Comparison of ENCODE assay signal across 16 cellular contexts in genomic region chr5:112794410-112794809, GRCh38. TPM values are rescaled to one million over a fixed set of nuclear protein-coding genes. Genes with fewer than 3 reads are reported as not detected.
DNase-seq lines count a peak whose midpoint lies in the region; ATAC-seq, FAIRE-seq and TF ChIP-seq lines count a peak whose summit lies in the region.
"Had no signal": no experiment of that assay in that cellular context is flagged by ENCODE, and none has a peak within 500 bp of the region (broad histone marks: within the 10 kb centered on the region; RNA-seq: fewer than 3 reads in every experiment).

No MANE protein-coding gene starts in this region.

- no TSS peak for BruUV-seq in K562 (replicated peaks; lab: Mats Ljungman, UMichigan)

- peaks cover 41% of the 10 kb centered on the region for H3K36me3 Mint-ChIP-seq in GM23338 (ENCODE audit: low read depth)
- peaks cover 55% of the 10 kb centered on the region for H3K36me3 Mint-ChIP-seq in nephron progenitor cell (ENCODE audit: low read depth)
- peaks cover 20 to 64% (median 24%) of the 10 kb centered on the region in 3 donors for H3K36me3 Mint-ChIP-seq in CD8-positive, alpha-beta memory T cell

- POLR2A ChIA-PET in K562 (lab: Yijun Ruan, JAX) = interaction anchor here (0.6 to 0.8 kb wide), 2 partner anchors 61 to 269 kb away, joined by 3 read pairs; no protein-coding TSS in a partner anchor
- POLR2A ChIA-PET in CD8-positive, alpha-beta memory T cell (lab: Charles Lee) = no interaction called here

- FAIRE-seq in K562 (lab: Jason Lieb, UNC) = no peak

- H3K9me3 ChIP-seq in K562 (replicated peaks; ENCODE audit: control insufficient read depth, insufficient read depth, low read depth, low read length) = no peaks in the 10 kb centered on the region
- H3K9me3 ChIP-seq in transverse colon = no peaks in the 10 kb centered on the region
- H3K9me3 ChIP-seq in CD8-positive, alpha-beta memory T cell (ENCODE audit: low read length) = no peaks in the 10 kb centered on the region

- H3K27ac Mint-ChIP-seq in GM23338 (peak overlapping the region; percentile 87), nephron progenitor cell (peak overlapping the region; percentile 47)
- H3K27ac Mint-ChIP-seq in CD8-positive, alpha-beta memory T cell = peak overlapping the region in 2 of 8 donors; percentile 18 to 52
- H3K27ac Mint-ChIP-seq: CD4-positive, CD25-positive, alpha-beta regulatory T cell had no signal

- ATAC-seq in GM23338 (no peak), K562 (peak; percentile 25), left cardiac atrium (peak; percentile 84 to 86), HG03135 (IDR thresholded peaks at IDR 0.05; ENCODE audit: unreplicated experiment) (no peak)
- ATAC-seq: PC-3 had no signal

- peaks cover 57% of the 10 kb centered on the region for H3K4me1 Mint-ChIP-seq in GM23338
- no peaks in the 10 kb centered on the region for H3K4me1 Mint-ChIP-seq in nephron progenitor cell
- peaks cover 0 to 4% (median 0%) of the 10 kb centered on the region in 3 donors for H3K4me1 Mint-ChIP-seq in CD8-positive, alpha-beta memory T cell

- WGBS in K562 (ENCODE audit: insufficient coverage, low coverage, missing lambda C conversion rate) = 90% methylated on average over 4 of the region's 4 CpGs
- 88% methylated on average over 4 of the region's 4 CpGs; no CpG with 5 or more reads in 1 of the 2 donors for WGBS in transverse colon (ENCODE audit: low coverage in 1 of 2), 2 donors

- H3K4me3 ChIP-seq in GM23338 (no peak overlapping the region), K562 (no peak overlapping the region), transverse colon (no peak overlapping the region)
- no peak overlapping the region for H3K4me3 ChIP-seq in CD8-positive, alpha-beta memory T cell (ENCODE audit: low read length)
- H3K4me3 ChIP-seq: SK-N-MC had no signal

- H3K27ac ChIP-seq in GM23338 (ENCODE audit: low read depth) = peak overlapping the region; percentile 90
- H3K27ac ChIP-seq in K562 (ENCODE audit: extremely low read depth, low read depth, low read length) = no peak overlapping the region; the same call in 2 of the 3 replicates
- H3K27ac ChIP-seq in transverse colon = no peak overlapping the region
- H3K27ac ChIP-seq in CD8-positive, alpha-beta memory T cell (ENCODE audit: low read depth, low read length) = no peak overlapping the region
- H3K27ac ChIP-seq: SK-N-MC had no signal

- H3K79me2 ChIP-seq in GM23338 (replicated peaks; ENCODE audit: insufficient read depth) (no peaks in the 10 kb centered on the region), K562 (ENCODE audit: control insufficient read depth, insufficient read depth, low read length) (no peaks in the 10 kb centered on the region)

- TF ChIP-seq POLR2A in K562 (conservative IDR thresholded peaks at IDR 0.05) (no peak), transverse colon (IDR thresholded peaks at IDR 0.05) (no peak)

- H3K4me3 Mint-ChIP-seq in GM23338 (no peak overlapping the region), nephron progenitor cell (no peak overlapping the region)
- no peak overlapping the region for H3K4me3 Mint-ChIP-seq in CD8-positive, alpha-beta memory T cell
- H3K4me3 Mint-ChIP-seq: CD4-positive, CD25-positive, alpha-beta regulatory T cell had no signal

- peaks cover 46% of the 10 kb centered on the region for H3K4me1 ChIP-seq in GM23338 (ENCODE audit: insufficient read depth)
- peaks cover 0 to 13% of the 10 kb centered on the region in 2 experiments; a peak in 4 of 5 replicates for H3K4me1 ChIP-seq in K562 (replicated peaks in 1 of 2; ENCODE audit: control insufficient read depth in 2 of 2, insufficient read depth in 2 of 2, low read length in 2 of 2)
- peaks cover 0 to 8% (median 0%) of the 10 kb centered on the region in 4 donors for H3K4me1 ChIP-seq in transverse colon
- H3K4me1 ChIP-seq in CD8-positive, alpha-beta memory T cell (ENCODE audit: insufficient read depth, low read length) = no peaks in the 10 kb centered on the region

- peaks cover 5% of the 10 kb centered on the region; the same call in 1 of the 2 replicates for H3F3A ChIP-seq in GM23338 (replicated peaks; ENCODE audit: low read depth)

- TF ChIP-seq CTCF in GM23338 (conservative IDR thresholded peaks at IDR 0.05; ENCODE audit: low read depth in 2 of 2) = no peak
- no peak for TF ChIP-seq CTCF in K562 (IDR thresholded peaks at IDR 0.05 in 2 of 3, conservative IDR thresholded peaks at IDR 0.05 in 1 of 3; ENCODE audit: insufficient read depth in 2 of 3, low read depth in 1 of 3, low read length in 3 of 3)
- TF ChIP-seq CTCF in nephron progenitor cell (IDR thresholded peaks at IDR 0.05) = no peak
- TF ChIP-seq CTCF in transverse colon (IDR thresholded peaks at IDR 0.05) = no peak

- no peaks in the 10 kb centered on the region for H3K36me3 ChIP-seq in GM23338 (ENCODE audit: insufficient read depth)
- H3K36me3 ChIP-seq in K562 (ENCODE audit: control insufficient read depth, insufficient read depth, low read length) = peaks cover 47% of the 10 kb centered on the region; the same call in 2 of the 3 replicates
- peaks cover 0 to 40% (median 9%) of the 10 kb centered on the region in 4 donors for H3K36me3 ChIP-seq in transverse colon
- peaks cover 6% of the 10 kb centered on the region for H3K36me3 ChIP-seq in CD8-positive, alpha-beta memory T cell (ENCODE audit: insufficient read depth, low read length)

- no peak for DNase-seq in GM23338 (ENCODE audit: low spot score)
- no peak for DNase-seq in K562 (ENCODE audit: extremely low read depth in 1 of 4, low spot score in 3 of 4)
- peak; percentile 38 for DNase-seq in left cardiac atrium
- DNase-seq in nephron progenitor cell = no peak
- no peak for DNase-seq in GOT3 (lab: John Stamatoyannopoulos, UW)
- no peak for DNase-seq in transverse colon
- DNase-seq in CD8-positive, alpha-beta memory T cell = no peak
- DNase-seq: CD4-positive, CD25-positive, alpha-beta regulatory T cell; DMS79 treated with DMSO at 0.1 percent for 48 hours; GDM1; NCI-H1436 treated with DMSO at 0.1 percent for 48 hours; NCI-H2227 treated with DMSO at 0.1 percent for 48 hours; NCI-H526; PC-3 had no signal

- in situ Hi-C loops in K562 (cut with MboI) = no loop called here
- in situ Hi-C loops in transverse colon (cut with MboI; ENCODE audit: low pct_ligation_motif_present in 1 of 4, low pct_unique_long_range_greater_than_20kb in 1 of 4, low sequenced_read_pairs in 3 of 4) = no loop called here

- CTCF ChIA-PET in K562 (lab: Yijun Ruan, JAX; ENCODE audit: low intra/inter-chr PET ratio) = interaction anchor here (0.7 kb wide), 1 partner anchor 193 kb away, joined by 5 read pairs; no protein-coding TSS in a partner anchor
- CTCF ChIA-PET in CD8-positive, alpha-beta memory T cell (lab: Charles Lee) = no interaction called here

- no peaks in the 10 kb centered on the region for H4K20me1 ChIP-seq in GM23338 (replicated peaks; ENCODE audit: insufficient read depth)
- H4K20me1 ChIP-seq in K562 (replicated peaks; ENCODE audit: control insufficient read depth, insufficient read depth, low read length) = no peaks in the 10 kb centered on the region

- H3K27me3 ChIP-seq in GM23338 (ENCODE audit: insufficient read depth) = no peaks in the 10 kb centered on the region
- no peaks in the 10 kb centered on the region for H3K27me3 ChIP-seq in K562 (ENCODE audit: control insufficient read depth in 2 of 2, insufficient read depth in 2 of 2, low read length in 2 of 2)
- H3K27me3 ChIP-seq in transverse colon = no peaks in the 10 kb centered on the region
- H3K27me3 ChIP-seq in CD8-positive, alpha-beta memory T cell (ENCODE audit: insufficient read depth, low read length, poor library complexity, severe bottlenecking) = no peaks in the 10 kb centered on the region

- H3K27me3 Mint-ChIP-seq in GM23338 (ENCODE audit: insufficient read depth, low read depth, poor library complexity) (peaks cover 4% of the 10 kb centered on the region), nephron progenitor cell (ENCODE audit: low read depth, poor library complexity) (no peaks in the 10 kb centered on the region)
- no peaks in the 10 kb centered on the region for H3K27me3 Mint-ChIP-seq in CD8-positive, alpha-beta memory T cell
- H3K27me3 Mint-ChIP-seq: CD4-positive, CD25-positive, alpha-beta regulatory T cell had no signal

- H2AFZ ChIP-seq in GM23338 (no peak overlapping the region), K562 (ENCODE audit: low read depth, low read length) (no peak overlapping the region)

- no peak for TF ChIP-seq RAD21 in K562 (CRISPR knock-in tag; conservative IDR thresholded peaks at IDR 0.05 in 1 of 2, IDR thresholded peaks at IDR 0.05 in 1 of 2)

- H3K9ac ChIP-seq in K562 (ENCODE audit: insufficient read depth in 1 of 2, low read depth in 2 of 2, low read length in 2 of 2) = no peak overlapping the region

- no peaks in the 10 kb centered on the region for H3K9me2 ChIP-seq in GM23338 (ENCODE audit: insufficient read depth)

- no peaks in the 10 kb centered on the region for H3K9me3 Mint-ChIP-seq in GM23338
- H3K9me3 Mint-ChIP-seq in nephron progenitor cell = no peaks in the 10 kb centered on the region
- no peaks in the 10 kb centered on the region for H3K9me3 Mint-ChIP-seq in CD8-positive, alpha-beta memory T cell
- H3K9me3 Mint-ChIP-seq: CD4-positive, CD25-positive, alpha-beta regulatory T cell had no signal

- H3K9me1 ChIP-seq in K562 (ENCODE audit: control insufficient read depth, insufficient read depth, low read length) = no peaks in the 10 kb centered on the region

- intact Hi-C loops in K562 (cut with micrococcal nuclease) = no loop called here
- intact Hi-C loops in left cardiac atrium (cut with DNase I) = no loop called here
- intact Hi-C loops in transverse colon (cut with DNase I; ENCODE audit: low total_unique reads) = no loop called here

- TF ChIP-seq EP300 in K562 (IDR thresholded peaks at IDR 0.05; ENCODE audit: low read length) (no peak), transverse colon (IDR thresholded peaks at IDR 0.05; ENCODE audit: low read depth) (no peak)

- H3K4me2 ChIP-seq in GM23338 = no peak overlapping the region
- H3K4me2 ChIP-seq in K562 (ENCODE audit: insufficient read depth, low read length) = no peak overlapping the region

RNA-seq across cellular contexts. Expression of gene APC, which starts 56.7 kb away (rescaled TPM):
- total RNA-seq in GM23338 (2014; rRNA removed; shearing (Covaris generic)) = 45.3 and 62.9 TPM in 2 replicates
- 34.8 and 42.4 TPM in 2 replicates for polyA plus RNA-seq in GM23338 (2016; fragmentation: Nextera tagmentation; extraction: Ambion mirVana)
- 35.7 and 76.1 TPM in 2 replicates for total RNA-seq in K562 (2011; cell fraction: chromatin; rRNA removed; ENCODE audit: low replicate concordance)
- total RNA-seq in K562 (2011; cell fraction: nucleolus; rRNA removed) = 25.2 and 36.2 TPM in 2 replicates
- 42.7 and 58.9 TPM in 2 replicates for total RNA-seq in K562 (2011; cell fraction: nucleoplasm; rRNA removed)
- 24.3 and 25.5 TPM in 2 replicates for total RNA-seq in K562 (2014; rRNA removed)
- total RNA-seq in K562 (2014; rRNA removed; fragmentation: Illumina TruSeq; extraction: Trizol) = 23.8 and 29.3 TPM in 2 replicates
- total RNA-seq in K562 (2015; rRNA removed; fragmentation: Illumina TruSeq; extraction: Trizol) = 29.1 and 29.5 TPM in 2 replicates
- 27.3 and 27.6 TPM in 2 replicates for total RNA-seq in K562 (2021)
- polyA plus RNA-seq in K562 (2011; rRNA removed) = 11.8 and 15.4 TPM in 2 replicates
- 5.1 and 5.9 TPM in 2 replicates for polyA plus RNA-seq in K562 (2011; cell fraction: cytosol; rRNA removed)
- 16.5 and 25.8 TPM in 2 replicates for polyA plus RNA-seq in K562 (2011; cell fraction: nucleus; rRNA removed)
- 7.5 and 10.9 TPM in 2 replicates for polyA plus RNA-seq in K562 (2012)
- 14.8 and 15.4 TPM in 2 replicates for polyA plus RNA-seq in K562 (2014; fragmentation: Illumina TruSeq; extraction: Trizol)
- 1 to 10 TPM; 5.7 to 9.3 TPM for polyA plus RNA-seq in K562 (2014; fragmentation: Nextera tagmentation; extraction: Ambion mirVana)
- 8.9 and 10.9 TPM in 2 replicates for polyA plus RNA-seq in K562 (2014; rRNA removed)
- 76.0 and 81.2 TPM in 2 replicates for polyA minus RNA-seq in K562 (2011; rRNA and poly(A)+ RNA removed)
- 20.0 and 24.2 TPM in 2 replicates for polyA minus RNA-seq in K562 (2011; cell fraction: cytosol; rRNA and poly(A)+ RNA removed)
- 52.5 and 71.9 TPM in 2 replicates for polyA minus RNA-seq in K562 (2011; cell fraction: nucleus; rRNA and poly(A)+ RNA removed)
- total RNA-seq in left cardiac atrium = 10 to 100 TPM; 36.8 to 37.1 TPM
- 100 to 1,000 TPM in 1 of 4 donors, 10 to 100 TPM in 3; 77.8 to 109 (median 85.7) TPM for total RNA-seq in transverse colon
- 10 to 100 TPM; 23.1 to 24.0 TPM for total RNA-seq in CD8-positive, alpha-beta memory T cell
- 23.0 TPM for polyA plus RNA-seq in CD8-positive, alpha-beta memory T cell

Comparison
In these comparisons a context has a peak if more than half of its experiments do, and no peak if none do; other contexts are left out.
1. ATAC-seq: peak in K562 (single experiment) and left cardiac atrium (2 of 2); none in GM23338 (single experiment) and HG03135 (single experiment).